1 cellular context compared by ENCODE assay signal in the genomic region with DNA sequence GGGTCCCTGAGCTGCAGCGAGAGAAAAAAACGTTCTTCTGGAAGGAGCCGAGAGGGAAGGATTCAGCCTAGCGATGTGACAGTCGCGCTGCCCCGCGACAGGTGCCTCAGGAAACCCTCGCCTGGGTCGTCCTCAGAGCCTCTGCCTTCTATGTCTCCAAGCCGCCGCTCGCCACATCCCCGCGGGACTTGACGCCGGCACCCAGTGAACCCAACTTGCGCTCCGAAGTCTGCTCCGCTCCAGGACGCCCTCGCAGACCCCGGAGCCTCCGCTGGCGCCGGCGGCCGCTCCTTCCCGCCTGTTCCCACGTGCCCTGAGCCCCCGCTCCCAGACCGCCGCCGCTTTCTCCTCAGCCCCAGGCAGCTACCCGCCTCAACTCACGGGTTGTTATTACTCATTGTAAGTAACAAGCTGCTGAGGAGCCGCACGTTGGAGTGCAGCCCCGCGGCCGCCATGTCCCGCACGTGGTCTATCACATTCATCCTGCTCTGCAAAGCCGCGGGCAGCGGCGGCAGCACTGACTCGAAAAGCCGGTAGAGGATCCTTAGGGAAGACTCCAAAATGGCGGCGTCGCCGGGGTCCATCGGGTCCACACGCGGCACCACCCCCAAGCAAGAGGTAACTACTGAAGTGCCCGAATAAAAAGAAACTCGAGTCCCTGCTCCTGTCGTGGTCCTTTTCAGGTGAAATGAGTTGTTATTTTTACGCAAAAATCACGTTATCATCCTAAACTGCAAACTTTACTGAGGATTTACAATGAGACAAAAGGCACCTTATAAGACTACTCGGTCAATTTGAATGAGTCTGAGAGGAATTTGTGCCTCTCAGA.
TF ChIP-seq lines count a peak whose summit lies in the region.

Gene ANAPC7 (minus strand): TSS at position 563 of the 829 bp plus-strand sequence. CDS start 81 bp downstream, at position 482.

TF ChIP-seq in GM12878, 131 proteins besides CTCF, POLR2A, EP300 and RAD21 (continued from another document and continues in another):
- TF ChIP-seq NBN (IDR thresholded peaks at IDR 0.05), result peak; percentile 56; the same call in 1 of the 2 replicates
- TF ChIP-seq CREM (IDR thresholded peaks at IDR 0.05; ENCODE audit: low read depth), result no peak
- peak; percentile 93 for TF ChIP-seq MXI1 (IDR thresholded peaks at IDR 0.05; ENCODE audit: low read depth, low read length)
- TF ChIP-seq STAT3 (IDR thresholded peaks at IDR 0.05; ENCODE audit: low read depth, low read length), result no peak
- TF ChIP-seq STAT1 (conservative IDR thresholded peaks at IDR 0.05), result 0 out of 2 replicates have a peak, but pooled peaks have one; percentile 63
- TF ChIP-seq GATAD2B (conservative IDR thresholded peaks at IDR 0.05; ENCODE audit: low read depth), result peak; percentile 54; the same call in 1 of the 2 replicates
- TF ChIP-seq POU2F2 (IDR thresholded peaks at IDR 0.05; ENCODE audit: borderline replicate concordance, low read depth, low read length), result 0 out of 3 replicates have a peak, but pooled peaks have one; percentile 27
- TF ChIP-seq MAX (IDR thresholded peaks at IDR 0.05; ENCODE audit: low read depth, low read length), result peak; percentile 59; the same call in 1 of the 2 replicates
- TF ChIP-seq SIN3A (IDR thresholded peaks at IDR 0.05; ENCODE audit: low read depth, low read length), result 0 out of 2 replicates have a peak, but pooled peaks have one; percentile 42
- TF ChIP-seq PBX3 (IDR thresholded peaks at IDR 0.05; ENCODE audit: insufficient replicate concordance, low read depth, low read length), result no peak
- no peak for TF ChIP-seq RELA (IDR thresholded peaks at IDR 0.05; ENCODE audit: borderline replicate concordance, partially characterized antibody)
- no peak for TF ChIP-seq TARDBP (IDR thresholded peaks at IDR 0.05; ENCODE audit: borderline replicate concordance)
- peak; percentile 86 for TF ChIP-seq SKIL (IDR thresholded peaks at IDR 0.05; ENCODE audit: low read depth, poor library complexity, severe bottlenecking)
- TF ChIP-seq ASH2L (IDR thresholded peaks at IDR 0.05; ENCODE audit: borderline replicate concordance, low read depth), result peak; percentile 85; the same call in 1 of the 2 replicates
- TF ChIP-seq, protein P1, sequence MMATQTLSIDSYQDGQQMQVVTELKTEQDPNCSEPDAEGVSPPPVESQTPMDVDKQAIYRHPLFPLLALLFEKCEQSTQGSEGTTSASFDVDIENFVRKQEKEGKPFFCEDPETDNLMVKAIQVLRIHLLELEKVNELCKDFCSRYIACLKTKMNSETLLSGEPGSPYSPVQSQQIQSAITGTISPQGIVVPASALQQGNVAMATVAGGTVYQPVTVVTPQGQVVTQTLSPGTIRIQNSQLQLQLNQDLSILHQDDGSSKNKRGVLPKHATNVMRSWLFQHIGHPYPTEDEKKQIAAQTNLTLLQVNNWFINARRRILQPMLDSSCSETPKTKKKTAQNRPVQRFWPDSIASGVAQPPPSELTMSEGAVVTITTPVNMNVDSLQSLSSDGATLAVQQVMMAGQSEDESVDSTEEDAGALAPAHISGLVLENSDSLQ (IDR thresholded peaks at IDR 0.05), result no peak
- TF ChIP-seq YBX1 (IDR thresholded peaks at IDR 0.05), result no peak
- peak; percentile 51; the same call in 1 of the 2 replicates for TF ChIP-seq NFIC (IDR thresholded peaks at IDR 0.05; ENCODE audit: low read depth, low read length)
- TF ChIP-seq YY1 (IDR thresholded peaks at IDR 0.05; ENCODE audit: low read depth, low read length), result peak; percentile 97
- TF ChIP-seq LARP7 (IDR thresholded peaks at IDR 0.05), result peak; percentile 12; the same call in 1 of the 2 replicates
- peak; percentile 85; the same call in 1 of the 2 replicates for TF ChIP-seq ZNF207 (IDR thresholded peaks at IDR 0.05; ENCODE audit: borderline replicate concordance)
- peak; percentile 78 to 80; a peak in 3 of 4 replicates for TF ChIP-seq IKZF2 (IDR thresholded peaks at IDR 0.05)
- peak; percentile 79 for TF ChIP-seq MYC (IDR thresholded peaks at IDR 0.05; ENCODE audit: insufficient read depth, insufficient read length, insufficient replicate concordance, low read length, severe bottlenecking)
- TF ChIP-seq PML (IDR thresholded peaks at IDR 0.05; ENCODE audit: low read length), result peak; percentile 85; the same call in 1 of the 2 replicates
- TF ChIP-seq MTA3 (IDR thresholded peaks at IDR 0.05; ENCODE audit: borderline replicate concordance, low read length), result peak; percentile 70; the same call in 1 of the 2 replicates
- TF ChIP-seq BHLHE40 (IDR thresholded peaks at IDR 0.05; ENCODE audit: borderline replicate concordance in 1 of 2, low read depth in 2 of 2, low read length in 1 of 2), result peak in 1 of 2 experiments; percentile 69; a peak in 3 of 4 replicates
- TF ChIP-seq, protein P2, sequence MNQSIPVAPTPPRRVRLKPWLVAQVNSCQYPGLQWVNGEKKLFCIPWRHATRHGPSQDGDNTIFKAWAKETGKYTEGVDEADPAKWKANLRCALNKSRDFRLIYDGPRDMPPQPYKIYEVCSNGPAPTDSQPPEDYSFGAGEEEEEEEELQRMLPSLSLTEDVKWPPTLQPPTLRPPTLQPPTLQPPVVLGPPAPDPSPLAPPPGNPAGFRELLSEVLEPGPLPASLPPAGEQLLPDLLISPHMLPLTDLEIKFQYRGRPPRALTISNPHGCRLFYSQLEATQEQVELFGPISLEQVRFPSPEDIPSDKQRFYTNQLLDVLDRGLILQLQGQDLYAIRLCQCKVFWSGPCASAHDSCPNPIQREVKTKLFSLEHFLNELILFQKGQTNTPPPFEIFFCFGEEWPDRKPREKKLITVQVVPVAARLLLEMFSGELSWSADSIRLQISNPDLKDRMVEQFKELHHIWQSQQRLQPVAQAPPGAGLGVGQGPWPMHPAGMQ (IDR thresholded peaks at IDR 0.05; ENCODE audit: borderline replicate concordance), result peak; percentile 96
- TF ChIP-seq ATF3 (IDR thresholded peaks at IDR 0.05; ENCODE audit: borderline replicate concordance, extremely low read depth, low read depth, low read length), result no peak
- peak; percentile 82 for TF ChIP-seq ZBTB33 (IDR thresholded peaks at IDR 0.05)
- TF ChIP-seq EZH2 (IDR thresholded peaks at IDR 0.05; ENCODE audit: borderline replicate concordance, control insufficient read depth, low read depth, low read length), result no peak
- peak; percentile 54; the same call in 1 of the 2 replicates for TF ChIP-seq CBFB (IDR thresholded peaks at IDR 0.05; ENCODE audit: low read depth)
- TF ChIP-seq, protein P3, sequence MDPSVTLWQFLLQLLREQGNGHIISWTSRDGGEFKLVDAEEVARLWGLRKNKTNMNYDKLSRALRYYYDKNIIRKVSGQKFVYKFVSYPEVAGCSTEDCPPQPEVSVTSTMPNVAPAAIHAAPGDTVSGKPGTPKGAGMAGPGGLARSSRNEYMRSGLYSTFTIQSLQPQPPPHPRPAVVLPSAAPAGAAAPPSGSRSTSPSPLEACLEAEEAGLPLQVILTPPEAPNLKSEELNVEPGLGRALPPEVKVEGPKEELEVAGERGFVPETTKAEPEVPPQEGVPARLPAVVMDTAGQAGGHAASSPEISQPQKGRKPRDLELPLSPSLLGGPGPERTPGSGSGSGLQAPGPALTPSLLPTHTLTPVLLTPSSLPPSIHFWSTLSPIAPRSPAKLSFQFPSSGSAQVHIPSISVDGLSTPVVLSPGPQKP (IDR thresholded peaks at IDR 0.05; ENCODE audit: low read depth, low read length), result no peak
- 0 out of 2 replicates have a peak, but pooled peaks have one; percentile 16 for TF ChIP-seq CEBPZ (IDR thresholded peaks at IDR 0.05; ENCODE audit: low read depth, low read length)
- TF ChIP-seq, protein P4, sequence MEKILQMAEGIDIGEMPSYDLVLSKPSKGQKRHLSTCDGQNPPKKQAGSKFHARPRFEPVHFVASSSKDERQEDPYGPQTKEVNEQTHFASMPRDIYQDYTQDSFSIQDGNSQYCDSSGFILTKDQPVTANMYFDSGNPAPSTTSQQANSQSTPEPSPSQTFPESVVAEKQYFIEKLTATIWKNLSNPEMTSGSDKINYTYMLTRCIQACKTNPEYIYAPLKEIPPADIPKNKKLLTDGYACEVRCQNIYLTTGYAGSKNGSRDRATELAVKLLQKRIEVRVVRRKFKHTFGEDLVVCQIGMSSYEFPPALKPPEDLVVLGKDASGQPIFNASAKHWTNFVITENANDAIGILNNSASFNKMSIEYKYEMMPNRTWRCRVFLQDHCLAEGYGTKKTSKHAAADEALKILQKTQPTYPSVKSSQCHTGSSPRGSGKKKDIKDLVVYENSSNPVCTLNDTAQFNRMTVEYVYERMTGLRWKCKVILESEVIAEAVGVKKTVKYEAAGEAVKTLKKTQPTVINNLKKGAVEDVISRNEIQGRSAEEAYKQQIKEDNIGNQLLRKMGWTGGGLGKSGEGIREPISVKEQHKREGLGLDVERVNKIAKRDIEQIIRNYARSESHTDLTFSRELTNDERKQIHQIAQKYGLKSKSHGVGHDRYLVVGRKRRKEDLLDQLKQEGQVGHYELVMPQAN (conservative IDR thresholded peaks at IDR 0.05), result peak; percentile 97
- no peak for TF ChIP-seq TCF12 (IDR thresholded peaks at IDR 0.05; ENCODE audit: low read depth, low read length)
- TF ChIP-seq KDM1A (IDR thresholded peaks at IDR 0.05; ENCODE audit: borderline replicate concordance), result no peak
- peak; percentile 80 for TF ChIP-seq RELB (IDR thresholded peaks at IDR 0.05; ENCODE audit: low read depth)
- TF ChIP-seq ATF7 (IDR thresholded peaks at IDR 0.05; ENCODE audit: low read depth), result 0 out of 2 replicates have a peak, but pooled peaks have one; percentile 31
